In the genomic region with DNA sequence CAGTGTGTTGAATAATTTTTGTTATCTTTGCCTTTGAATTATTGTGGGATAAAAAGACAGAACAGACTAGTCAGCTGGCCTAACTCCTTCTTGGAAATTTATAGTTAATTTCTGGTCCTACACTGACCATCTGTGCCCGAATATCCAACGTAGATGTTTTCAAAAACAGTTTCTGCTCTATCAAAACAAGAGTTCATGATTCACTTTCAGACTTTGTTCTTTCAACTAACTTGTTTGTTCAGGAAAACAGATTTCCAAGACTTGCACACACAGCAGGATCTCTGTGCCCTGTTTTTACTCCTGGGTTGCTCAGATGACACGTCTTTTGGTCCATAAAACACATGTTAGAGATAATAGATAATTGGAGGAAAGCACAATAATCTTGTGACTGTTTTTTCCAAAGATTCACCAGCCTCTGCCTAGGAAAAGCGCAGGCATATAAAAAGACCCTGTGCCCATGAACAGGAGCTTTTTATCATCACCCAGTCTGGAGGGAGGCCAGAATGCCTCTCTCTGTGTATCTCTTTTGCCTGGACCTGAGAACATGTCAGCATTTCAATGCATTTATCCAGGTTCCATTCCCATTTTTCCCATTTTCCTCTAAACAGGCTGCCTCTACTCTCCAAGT, we compare ENCODE assay signal across 26 cellular contexts.
DNase-seq lines count a peak whose midpoint lies in the region; ATAC-seq, FAIRE-seq and TF ChIP-seq lines count a peak whose summit lies in the region.
"Had no signal": no experiment of that assay in that cellular context is flagged by ENCODE, and none has a peak within 500 bp of the region (broad histone marks: within the 10 kb centered on the region; RNA-seq: fewer than 3 reads in every experiment).

No MANE protein-coding gene starts in this region.

- peak; percentile 13 for DNase-seq in AG20443 (ENCODE audit: low spot score)
- peak; percentile 20 to 39 for DNase-seq in foreskin fibroblast
- DNase-seq in prostate gland (ENCODE audit: low spot score): no peak
- DNase-seq in urothelium cell line (ENCODE audit: low spot score): no peak
- DNase-seq in stimulated activated CD4-positive, alpha-beta T cell treated with anti-CD3 and anti-CD28 coated beads, Interleukin-12 subunit alpha, Interleukin-12 subunit beta, amount 100 ng/mL, for 4 hours: no peak
- DNase-seq: ACHN; activated CD4-positive, alpha-beta T cell treated with anti-CD3 and anti-CD28 coated beads for 4 hours; activated gamma-delta T cell; activated naive CD8-positive, alpha-beta T cell treated with anti-CD3 and anti-CD28 coated beads, Interleukin-2, amount 50 U/mL, for 24 hours; activated T-cell treated with anti-CD3 and anti-CD28 coated beads, Interleukin-2, amount 50 U/mL, for 24 hours; effector CD4-positive, alpha-beta T cell; foreskin keratinocyte; heart right ventricle; IMR-90; naive B cell; NCI-H1048; NCI-H187 treated with DMSO at 0.1 percent for 48 hours; NCI-H524; stimulated activated CD4-positive, alpha-beta T cell treated with anti-CD3 and anti-CD28 coated beads, Interleukin-1b, Interleukin-23, amount 100 ng/mL, for 48 hours; stomach; thyroid gland had no signal

- no peak for TF ChIP-seq POLR2A in prostate gland (IDR thresholded peaks at IDR 0.05)

- H3K4me3 ChIP-seq in foreskin fibroblast (ENCODE audit: low read depth in 1 of 2, low read length in 2 of 2) (no peak overlapping the region), prostate gland (no peak overlapping the region)
- H3K4me3 ChIP-seq: BLaER1 treated with 17β-estradiol and CSF1 and Interleukin-3, amounts not matched to agents 10 nM and 100 nM; heart right ventricle; stomach; thyroid gland had no signal

- H3K9me3 ChIP-seq in prostate gland: no peaks in the 10 kb centered on the region
- H3K9me3 ChIP-seq: heart right ventricle, stomach, thyroid gland had no signal

- intact Hi-C loops in prostate gland (cut with DNase I): no loop called here

- TF ChIP-seq CTCF in foreskin fibroblast (IDR thresholded peaks at IDR 0.05; ENCODE audit: low read depth, low read length) (no peak), prostate gland (IDR thresholded peaks at IDR 0.05) (no peak)

- H3K4me1 ChIP-seq in prostate gland (replicated peaks): peaks cover 5% of the 10 kb centered on the region
- H3K4me1 ChIP-seq: foreskin keratinocyte, heart right ventricle, thyroid gland had no signal

- 32% methylated on average over 4 of the region's 4 CpGs for WGBS in prostate gland

- no peak for FAIRE-seq in urothelium cell line (lab: Jason Lieb, UNC)

- no peaks in the 10 kb centered on the region for H3K36me3 ChIP-seq in prostate gland
- H3K36me3 ChIP-seq: BLaER1 treated with 17β-estradiol and CSF1 and Interleukin-3, amounts not matched to agents 10 nM and 100 nM; heart right ventricle; stomach; thyroid gland had no signal

- no peaks in the 10 kb centered on the region for H3K27me3 ChIP-seq in prostate gland (replicated peaks; ENCODE audit: insufficient read depth)
- H3K27me3 ChIP-seq: BLaER1 treated with 17β-estradiol and CSF1 and Interleukin-3, amounts not matched to agents 10 nM and 100 nM; foreskin keratinocyte; stomach; thyroid gland had no signal

- no peak for ATAC-seq in SK-N-SH treated with all-trans-retinoic acid at 6 μM for 48 hours
- no peak for ATAC-seq in activated CD4-positive, CD25-positive, alpha-beta regulatory T cell treated with anti-CD3 and anti-CD28 coated beads, Interleukin-2, amount 50 U/mL, for 24 hours
- no peak for ATAC-seq in GM19395 (IDR thresholded peaks at IDR 0.05; ENCODE audit: unreplicated experiment)
- ATAC-seq: activated naive CD8-positive, alpha-beta T cell treated with anti-CD3 and anti-CD28 coated beads, Interleukin-2, amount 50 U/mL, for 24 hours; foreskin keratinocyte; heart right ventricle had no signal

- peak overlapping the region; percentile 7 to 56 for H3K27ac ChIP-seq in prostate gland
- H3K27ac ChIP-seq: BLaER1 treated with 17β-estradiol and CSF1 and Interleukin-3, amounts not matched to agents 10 nM and 100 nM; epithelial cell of prostate; foreskin keratinocyte; heart right ventricle; stomach; thyroid gland had no signal

TF ChIP-seq in SK-N-SH treated with all-trans-retinoic acid at 6 μM for 48 hours, 23 proteins besides CTCF, POLR2A, EP300 and RAD21:
- TF ChIP-seq TOX (CRISPR knock-in tag; IDR thresholded peaks at IDR 0.05; ENCODE audit: borderline replicate concordance): no peak
- peak; percentile 8; the same call in 1 of the 2 replicates for TF ChIP-seq TCF4 (CRISPR knock-in tag; IDR thresholded peaks at IDR 0.05; ENCODE audit: borderline replicate concordance)
- no peak for TF ChIP-seq BACH2 (CRISPR knock-in tag; IDR thresholded peaks at IDR 0.05; ENCODE audit: borderline replicate concordance)
- TF ChIP-seq, protein P1, sequence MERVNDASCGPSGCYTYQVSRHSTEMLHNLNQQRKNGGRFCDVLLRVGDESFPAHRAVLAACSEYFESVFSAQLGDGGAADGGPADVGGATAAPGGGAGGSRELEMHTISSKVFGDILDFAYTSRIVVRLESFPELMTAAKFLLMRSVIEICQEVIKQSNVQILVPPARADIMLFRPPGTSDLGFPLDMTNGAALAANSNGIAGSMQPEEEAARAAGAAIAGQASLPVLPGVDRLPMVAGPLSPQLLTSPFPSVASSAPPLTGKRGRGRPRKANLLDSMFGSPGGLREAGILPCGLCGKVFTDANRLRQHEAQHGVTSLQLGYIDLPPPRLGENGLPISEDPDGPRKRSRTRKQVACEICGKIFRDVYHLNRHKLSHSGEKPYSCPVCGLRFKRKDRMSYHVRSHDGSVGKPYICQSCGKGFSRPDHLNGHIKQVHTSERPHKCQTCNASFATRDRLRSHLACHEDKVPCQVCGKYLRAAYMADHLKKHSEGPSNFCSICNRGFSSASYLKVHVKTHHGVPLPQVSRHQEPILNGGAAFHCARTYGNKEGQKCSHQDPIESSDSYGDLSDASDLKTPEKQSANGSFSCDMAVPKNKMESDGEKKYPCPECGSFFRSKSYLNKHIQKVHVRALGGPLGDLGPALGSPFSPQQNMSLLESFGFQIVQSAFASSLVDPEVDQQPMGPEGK (CRISPR knock-in tag; IDR thresholded peaks at IDR 0.05; ENCODE audit: borderline replicate concordance): no peak
- no peak for TF ChIP-seq ZNF8 (CRISPR knock-in tag; IDR thresholded peaks at IDR 0.05)

Comparison
In these comparisons a context has a peak if more than half of its experiments do, and no peak if none do; other contexts are left out.
1. DNase-seq: peak in AG20443 (single experiment) and foreskin fibroblast (2 of 2); none in prostate gland (single experiment), urothelium cell line (single experiment) and stimulated activated CD4-positive, alpha-beta T cell treated with anti-CD3 and anti-CD28 coated beads, Interleukin-12 subunit alpha, Interleukin-12 subunit beta, amount 100 ng/mL, for 4 hours (single experiment).